ENCODE assay signal across 36 cellular contexts in genomic region chr5:174687503-174687902, GRCh38. TPM values are rescaled to one million over a fixed set of nuclear protein-coding genes. Genes with fewer than 3 reads are reported as not detected.
"Had no signal": no experiment of that assay in that cellular context is flagged by ENCODE, and none has a peak within 500 bp of the region (broad histone marks: within the 10 kb centered on the region; RNA-seq: fewer than 3 reads in every experiment).

No MANE protein-coding gene starts in this region.

- H3K4me1 ChIP-seq: adrenal gland, breast epithelium, colonic mucosa had no signal

- H3K9me3 ChIP-seq: adrenal gland, colonic mucosa, esophagus squamous epithelium, gastroesophageal sphincter had no signal

- H3K4me3 ChIP-seq: adrenal gland, breast epithelium, colonic mucosa, esophagus squamous epithelium, gastroesophageal sphincter, heart right ventricle, hepatocyte had no signal

- H3K4me1 Mint-ChIP-seq: activated CD4-positive, alpha-beta T cell treated with anti-CD3 and anti-CD28 coated beads, Interleukin-2, amount 10 ng/mL, durations not matched to agents 24 days and 14 days; activated CD8-positive, alpha-beta memory T cell treated with anti-CD3 and anti-CD28 coated beads, Interleukin-2, amount 10 ng/mL, durations not matched to agents 7 days and 5 days had no signal

- H3K36me3 ChIP-seq: adrenal gland, breast epithelium, cardiac muscle cell, colonic mucosa, esophagus squamous epithelium, gastroesophageal sphincter, heart right ventricle had no signal

- H3K9me3 Mint-ChIP-seq: activated CD4-positive, alpha-beta T cell treated with anti-CD3 and anti-CD28 coated beads, Interleukin-2, amount 10 ng/mL, durations not matched to agents 24 days and 14 days; activated naive CD4-positive, alpha-beta T cell treated with anti-CD3 and anti-CD28 coated beads, Interleukin-2, amount 50 U/mL, for 24 hours; activated T-helper 1 cell treated with anti-CD3 and anti-CD28 coated beads, Interleukin-12 subunit alpha, Interleukin-12 subunit beta, Interleukin-2, Interleukin-4 antibody, amounts not matched to agents 30 ng/mL and 10 ng/mL and 1 ng/mL, durations not matched to agents 14 hours and 24 hours and 36 hours; activated T-helper 2 cell treated with anti-CD3 and anti-CD28 coated beads, Interferon-gamma antibody, Interleukin-2, Interleukin-4, amounts not matched to agents 10 μg/mL and 5 μg/mL and 100 μg/mL, durations not matched to agents 14 hours and 24 hours and 36 hours had no signal

- H3K36me3 Mint-ChIP-seq: activated CD4-positive, alpha-beta memory T cell treated with anti-CD3 and anti-CD28 coated beads for 36 hours; activated CD8-positive, alpha-beta memory T cell treated with anti-CD3 and anti-CD28 coated beads, Interleukin-2, amount 10 ng/mL, durations not matched to agents 7 days and 5 days; activated naive CD4-positive, alpha-beta T cell treated with anti-CD3 and anti-CD28 coated beads, Interleukin-2, amount 50 U/mL, for 24 hours; activated naive CD8-positive, alpha-beta T cell treated with anti-CD3 and anti-CD28 coated beads for 36 hours; brain had no signal

- H3K79me2 ChIP-seq: hepatocyte had no signal

- DNase-seq: activated B cell treated with CpG ODN at 0.5 μM for 24 hours; activated CD4-positive, alpha-beta memory T cell treated with anti-CD3 and anti-CD28 coated beads for 36 hours; activated CD4-positive, alpha-beta T cell treated with anti-CD3 and anti-CD28 coated beads for 36 hours; activated CD4-positive, alpha-beta T cell treated with anti-CD3 and anti-CD28 coated beads, Interleukin-2, amount 10 ng/mL, durations not matched to agents 24 days and 14 days; activated CD8-positive, alpha-beta memory T cell treated with anti-CD3 and anti-CD28 coated beads, Interleukin-2, amount 10 ng/mL, durations not matched to agents 7 days and 5 days; activated CD8-positive, alpha-beta memory T cell treated with anti-CD3 and anti-CD28 coated beads, Interleukin-2, amount 50 U/mL, for 4 hours; activated CD8-positive, alpha-beta T cell treated with anti-CD3 and anti-CD28 coated beads, Interleukin-2, amount 10 ng/mL, durations not matched to agents 7 days and 5 days; activated effector memory CD4-positive, alpha-beta T cell treated with anti-CD3 and anti-CD28 coated beads, Interleukin-2, amount 50 U/mL, for 16 hours; activated naive CD4-positive, alpha-beta T cell treated with anti-CD3 and anti-CD28 coated beads for 36 hours; activated naive CD8-positive, alpha-beta T cell treated with anti-CD3 and anti-CD28 coated beads for 36 hours; activated naive CD8-positive, alpha-beta T cell treated with anti-CD3 and anti-CD28 coated beads, Interleukin-2, amount 50 U/mL, for 24 hours; activated T-cell treated with anti-CD3 and anti-CD28 coated beads, Interleukin-2, amount 50 U/mL, for 1 hour; activated T-cell treated with anti-CD3 and anti-CD28 coated beads, Interleukin-2, amount 50 U/mL, for 48 hours; adrenal gland; amygdala; aorta; central memory CD4-positive, alpha-beta T cell; cerebellar nuclear complex; colonic mucosa; effector CD8-positive, alpha-beta T cell; esophagus squamous epithelium; foreskin melanocyte; heart right ventricle; T-helper 2 cell had no signal

- H3K4me3 Mint-ChIP-seq: activated B cell treated with CpG ODN at 0.5 μM for 24 hours; activated CD4-positive, alpha-beta memory T cell treated with anti-CD3 and anti-CD28 coated beads for 36 hours; activated CD4-positive, alpha-beta T cell treated with anti-CD3 and anti-CD28 coated beads for 36 hours; activated CD4-positive, alpha-beta T cell treated with anti-CD3 and anti-CD28 coated beads, Interleukin-2, amount 10 ng/mL, durations not matched to agents 24 days and 14 days; activated CD8-positive, alpha-beta memory T cell treated with anti-CD3 and anti-CD28 coated beads, Interleukin-2, amount 10 ng/mL, durations not matched to agents 7 days and 5 days; activated CD8-positive, alpha-beta T cell treated with anti-CD3 and anti-CD28 coated beads, Interleukin-2, amount 10 ng/mL, durations not matched to agents 7 days and 5 days; activated naive CD4-positive, alpha-beta T cell treated with anti-CD3 and anti-CD28 coated beads for 36 hours; activated naive CD4-positive, alpha-beta T cell treated with anti-CD3 and anti-CD28 coated beads, Interleukin-2, amount 50 U/mL, for 24 hours; activated naive CD8-positive, alpha-beta T cell treated with anti-CD3 and anti-CD28 coated beads for 36 hours; activated naive CD8-positive, alpha-beta T cell treated with anti-CD3 and anti-CD28 coated beads, Interleukin-2, amount 50 U/mL, for 24 hours; activated T-helper 1 cell treated with anti-CD3 and anti-CD28 coated beads, Interleukin-12 subunit alpha, Interleukin-12 subunit beta, Interleukin-2, Interleukin-4 antibody, amounts not matched to agents 30 ng/mL and 10 ng/mL and 1 ng/mL, durations not matched to agents 14 hours and 24 hours and 36 hours had no signal

- ATAC-seq: activated CD4-positive, alpha-beta T cell treated with anti-CD3 and anti-CD28 coated beads for 36 hours; activated CD4-positive, CD25-positive, alpha-beta regulatory T cell treated with anti-CD3 and anti-CD28 coated beads, Interleukin-2, amount 50 U/mL, for 24 hours; activated CD8-positive, alpha-beta memory T cell treated with anti-CD3 and anti-CD28 coated beads, Interleukin-2, amount 10 ng/mL, durations not matched to agents 7 days and 5 days; activated CD8-positive, alpha-beta T cell treated with anti-CD3 and anti-CD28 coated beads, Interleukin-2, amount 10 ng/mL, durations not matched to agents 7 days and 5 days; activated naive CD8-positive, alpha-beta T cell treated with anti-CD3 and anti-CD28 coated beads, Interleukin-2, amount 50 U/mL, for 24 hours; gastroesophageal sphincter; heart right ventricle had no signal

- H3K27ac ChIP-seq: adrenal gland, breast epithelium, cardiac muscle cell, colonic mucosa, epithelial cell of prostate, esophagus squamous epithelium, gastroesophageal sphincter, heart right ventricle, hepatocyte had no signal

- H3K27ac Mint-ChIP-seq: activated B cell treated with CpG ODN at 0.5 μM for 24 hours; activated CD4-positive, alpha-beta memory T cell treated with anti-CD3 and anti-CD28 coated beads for 36 hours; activated CD4-positive, alpha-beta T cell treated with anti-CD3 and anti-CD28 coated beads for 36 hours; activated CD4-positive, alpha-beta T cell treated with anti-CD3 and anti-CD28 coated beads, Interleukin-2, amount 10 ng/mL, durations not matched to agents 24 days and 14 days; activated CD8-positive, alpha-beta memory T cell treated with anti-CD3 and anti-CD28 coated beads, Interleukin-2, amount 10 ng/mL, durations not matched to agents 7 days and 5 days; activated CD8-positive, alpha-beta T cell treated with anti-CD3 and anti-CD28 coated beads, Interleukin-2, amount 10 ng/mL, durations not matched to agents 7 days and 5 days; activated naive CD4-positive, alpha-beta T cell treated with anti-CD3 and anti-CD28 coated beads for 36 hours; activated naive CD4-positive, alpha-beta T cell treated with anti-CD3 and anti-CD28 coated beads, Interleukin-2, amount 50 U/mL, for 24 hours; activated naive CD8-positive, alpha-beta T cell treated with anti-CD3 and anti-CD28 coated beads for 36 hours; activated naive CD8-positive, alpha-beta T cell treated with anti-CD3 and anti-CD28 coated beads, Interleukin-2, amount 50 U/mL, for 24 hours; activated T-helper 1 cell treated with anti-CD3 and anti-CD28 coated beads, Interleukin-12 subunit alpha, Interleukin-12 subunit beta, Interleukin-2, Interleukin-4 antibody, amounts not matched to agents 30 ng/mL and 10 ng/mL and 1 ng/mL, durations not matched to agents 14 hours and 24 hours and 36 hours; activated T-helper 2 cell treated with anti-CD3 and anti-CD28 coated beads, Interferon-gamma antibody, Interleukin-2, Interleukin-4, amounts not matched to agents 10 μg/mL and 5 μg/mL and 100 μg/mL, durations not matched to agents 14 hours and 24 hours and 36 hours; brain had no signal

RNA-seq across cellular contexts. Expression of gene MSX2, which starts 36.9 kb away (rescaled TPM):
- total RNA-seq: activated B cell treated with CpG ODN at 0.5 μM for 24 hours; activated CD4-positive, alpha-beta memory T cell treated with anti-CD3 and anti-CD28 coated beads for 36 hours; activated CD4-positive, alpha-beta T cell treated with anti-CD3 and anti-CD28 coated beads for 36 hours; activated CD4-positive, alpha-beta T cell treated with anti-CD3 and anti-CD28 coated beads, Interleukin-2, amount 10 ng/mL, durations not matched to agents 24 days and 14 days; activated CD8-positive, alpha-beta memory T cell treated with anti-CD3 and anti-CD28 coated beads for 36 hours; activated CD8-positive, alpha-beta memory T cell treated with anti-CD3 and anti-CD28 coated beads, Interleukin-2, amount 10 ng/mL, durations not matched to agents 7 days and 5 days; activated CD8-positive, alpha-beta T cell treated with anti-CD3 and anti-CD28 coated beads, Interleukin-2, amount 10 ng/mL, durations not matched to agents 7 days and 5 days; activated naive CD4-positive, alpha-beta T cell treated with anti-CD3 and anti-CD28 coated beads for 36 hours; activated naive CD8-positive, alpha-beta T cell treated with anti-CD3 and anti-CD28 coated beads for 36 hours; activated T-helper 1 cell treated with anti-CD3 and anti-CD28 coated beads, Interleukin-12 subunit alpha, Interleukin-12 subunit beta, Interleukin-2, Interleukin-4 antibody, amounts not matched to agents 30 ng/mL and 10 ng/mL and 1 ng/mL, durations not matched to agents 14 hours and 24 hours and 36 hours; activated T-helper 2 cell treated with anti-CD3 and anti-CD28 coated beads, Interferon-gamma antibody, Interleukin-2, Interleukin-4, amounts not matched to agents 10 μg/mL and 5 μg/mL and 100 μg/mL, durations not matched to agents 14 hours and 24 hours and 36 hours; endothelial cell of umbilical vein had no signal
- polyA plus RNA-seq: endothelial cell of umbilical vein had no signal
